Comparison of ENCODE assay signal across 1 cellular context in the genomic region with DNA sequence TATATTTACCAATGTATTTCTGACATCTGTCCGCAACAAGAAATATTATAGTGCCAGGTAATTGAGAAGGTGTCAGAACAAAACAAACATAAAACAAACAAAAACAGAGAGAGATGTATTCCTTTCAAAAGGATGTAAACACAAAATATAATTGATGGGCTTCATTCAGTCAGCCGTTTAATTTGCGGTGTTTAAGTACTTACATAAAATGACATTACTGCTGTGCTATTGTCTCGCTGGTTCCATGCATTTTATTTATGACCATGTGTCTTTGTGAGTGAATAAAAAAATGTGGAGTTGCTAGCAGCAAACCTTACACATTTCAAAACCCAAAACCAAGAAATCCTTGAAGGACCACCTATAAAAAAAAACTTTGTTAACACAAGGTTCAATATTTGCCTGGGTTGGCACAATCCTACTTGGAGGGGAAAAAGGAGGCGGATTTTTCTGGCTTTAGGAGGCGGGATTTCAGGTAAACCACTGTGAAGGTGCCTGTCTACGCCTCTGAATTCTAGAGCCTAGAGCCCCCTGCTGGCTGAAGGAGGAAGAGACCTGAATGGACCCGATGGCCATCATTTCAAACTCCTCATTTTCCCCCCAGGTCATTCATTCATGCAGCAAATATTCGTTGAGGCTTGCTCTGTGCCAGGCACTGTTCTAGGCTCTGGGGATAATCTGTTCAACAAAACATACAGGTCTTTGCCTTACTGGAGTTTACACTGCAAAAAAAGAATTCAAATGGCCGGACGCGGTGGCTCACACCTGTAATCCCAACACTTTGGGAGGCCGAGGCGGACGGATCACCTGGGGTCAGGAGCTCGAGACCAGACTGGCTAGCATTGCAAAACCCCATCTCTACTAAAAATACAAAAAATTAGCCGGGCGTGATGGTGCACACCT.
TF ChIP-seq lines count a peak whose summit lies in the region.

No MANE protein-coding gene starts in this region.

TF ChIP-seq in HEK293, 187 proteins besides CTCF, POLR2A, EP300 and RAD21 (continued from another document):
- TF ChIP-seq, protein P1, sequence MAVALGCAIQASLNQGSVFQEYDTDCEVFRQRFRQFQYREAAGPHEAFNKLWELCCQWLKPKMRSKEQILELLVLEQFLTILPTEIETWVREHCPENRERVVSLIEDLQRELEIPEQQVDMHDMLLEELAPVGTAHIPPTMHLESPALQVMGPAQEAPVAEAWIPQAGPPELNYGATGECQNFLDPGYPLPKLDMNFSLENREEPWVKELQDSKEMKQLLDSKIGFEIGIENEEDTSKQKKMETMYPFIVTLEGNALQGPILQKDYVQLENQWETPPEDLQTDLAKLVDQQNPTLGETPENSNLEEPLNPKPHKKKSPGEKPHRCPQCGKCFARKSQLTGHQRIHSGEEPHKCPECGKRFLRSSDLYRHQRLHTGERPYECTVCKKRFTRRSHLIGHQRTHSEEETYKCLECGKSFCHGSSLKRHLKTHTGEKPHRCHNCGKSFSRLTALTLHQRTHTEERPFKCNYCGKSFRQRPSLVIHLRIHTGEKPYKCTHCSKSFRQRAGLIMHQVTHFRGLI (tag by site-specific recombination; IDR thresholded peaks at IDR 0.05) = no peak
- TF ChIP-seq PRDM1 (tag by site-specific recombination; IDR thresholded peaks at IDR 0.05) = no peak
- no peak for TF ChIP-seq MYNN (tag by site-specific recombination; IDR thresholded peaks at IDR 0.05; ENCODE audit: borderline replicate concordance)
- TF ChIP-seq, protein P2, sequence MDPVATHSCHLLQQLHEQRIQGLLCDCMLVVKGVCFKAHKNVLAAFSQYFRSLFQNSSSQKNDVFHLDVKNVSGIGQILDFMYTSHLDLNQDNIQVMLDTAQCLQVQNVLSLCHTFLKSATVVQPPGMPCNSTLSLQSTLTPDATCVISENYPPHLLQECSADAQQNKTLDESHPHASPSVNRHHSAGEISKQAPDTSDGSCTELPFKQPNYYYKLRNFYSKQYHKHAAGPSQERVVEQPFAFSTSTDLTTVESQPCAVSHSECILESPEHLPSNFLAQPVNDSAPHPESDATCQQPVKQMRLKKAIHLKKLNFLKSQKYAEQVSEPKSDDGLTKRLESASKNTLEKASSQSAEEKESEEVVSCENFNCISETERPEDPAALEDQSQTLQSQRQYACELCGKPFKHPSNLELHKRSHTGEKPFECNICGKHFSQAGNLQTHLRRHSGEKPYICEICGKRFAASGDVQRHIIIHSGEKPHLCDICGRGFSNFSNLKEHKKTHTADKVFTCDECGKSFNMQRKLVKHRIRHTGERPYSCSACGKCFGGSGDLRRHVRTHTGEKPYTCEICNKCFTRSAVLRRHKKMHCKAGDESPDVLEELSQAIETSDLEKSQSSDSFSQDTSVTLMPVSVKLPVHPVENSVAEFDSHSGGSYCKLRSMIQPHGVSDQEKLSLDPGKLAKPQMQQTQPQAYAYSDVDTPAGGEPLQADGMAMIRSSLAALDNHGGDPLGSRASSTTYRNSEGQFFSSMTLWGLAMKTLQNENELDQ (tag by site-specific recombination; IDR thresholded peaks at IDR 0.05; ENCODE audit: low read depth) = no peak
- no peak for TF ChIP-seq ZNF112 (tag by site-specific recombination; IDR thresholded peaks at IDR 0.05)
- no peak for TF ChIP-seq ZNF37A (tag by site-specific recombination; IDR thresholded peaks at IDR 0.05)
- no peak for TF ChIP-seq SALL2 (tag by site-specific recombination; IDR thresholded peaks at IDR 0.05; ENCODE audit: borderline replicate concordance)
- no peak for TF ChIP-seq ZNF701 (tag by site-specific recombination; IDR thresholded peaks at IDR 0.05)
- 0 out of 2 replicates have a peak, but pooled peaks have one; percentile 31 for TF ChIP-seq ZXDB (tag by site-specific recombination; IDR thresholded peaks at IDR 0.05)
- no peak for TF ChIP-seq ZNF23 (tag by site-specific recombination; IDR thresholded peaks at IDR 0.05; ENCODE audit: borderline replicate concordance)
- no peak for TF ChIP-seq ZNF132 (tag by site-specific recombination; IDR thresholded peaks at IDR 0.05; ENCODE audit: borderline replicate concordance)
- no peak for TF ChIP-seq ZNF600 (tag by site-specific recombination; IDR thresholded peaks at IDR 0.05)
- TF ChIP-seq, protein P3, sequence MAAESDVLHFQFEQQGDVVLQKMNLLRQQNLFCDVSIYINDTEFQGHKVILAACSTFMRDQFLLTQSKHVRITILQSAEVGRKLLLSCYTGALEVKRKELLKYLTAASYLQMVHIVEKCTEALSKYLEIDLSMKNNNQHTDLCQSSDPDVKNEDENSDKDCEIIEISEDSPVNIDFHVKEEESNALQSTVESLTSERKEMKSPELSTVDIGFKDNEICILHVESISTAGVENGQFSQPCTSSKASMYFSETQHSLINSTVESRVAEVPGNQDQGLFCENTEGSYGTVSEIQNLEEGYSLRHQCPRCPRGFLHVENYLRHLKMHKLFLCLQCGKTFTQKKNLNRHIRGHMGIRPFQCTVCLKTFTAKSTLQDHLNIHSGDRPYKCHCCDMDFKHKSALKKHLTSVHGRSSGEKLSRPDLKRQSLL (tag by site-specific recombination; IDR thresholded peaks at IDR 0.05) = 0 out of 2 replicates have a peak, but pooled peaks have one; percentile 14
- TF ChIP-seq HOXA7 (CRISPR knock-in tag; IDR thresholded peaks at IDR 0.05; ENCODE audit: borderline replicate concordance) = no peak
- TF ChIP-seq, protein P4, sequence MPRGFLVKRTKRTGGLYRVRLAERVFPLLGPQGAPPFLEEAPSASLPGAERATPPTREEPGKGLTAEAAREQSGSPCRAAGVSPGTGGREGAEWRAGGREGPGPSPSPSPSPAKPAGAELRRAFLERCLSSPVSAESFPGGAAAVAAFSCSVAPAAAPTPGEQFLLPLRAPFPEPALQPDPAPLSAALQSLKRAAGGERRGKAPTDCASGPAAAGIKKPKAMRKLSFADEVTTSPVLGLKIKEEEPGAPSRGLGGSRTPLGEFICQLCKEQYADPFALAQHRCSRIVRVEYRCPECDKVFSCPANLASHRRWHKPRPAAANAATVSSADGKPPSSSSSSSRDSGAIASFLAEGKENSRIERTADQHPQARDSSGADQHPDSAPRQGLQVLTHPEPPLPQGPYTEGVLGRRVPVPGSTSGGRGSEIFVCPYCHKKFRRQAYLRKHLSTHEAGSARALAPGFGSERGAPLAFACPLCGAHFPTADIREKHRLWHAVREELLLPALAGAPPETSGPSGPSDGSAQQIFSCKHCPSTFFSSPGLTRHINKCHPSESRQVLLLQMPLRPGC (tag by site-specific recombination; IDR thresholded peaks at IDR 0.05) = no peak; the same call in 1 of the 2 replicates
- TF ChIP-seq ZNF214 (tag by site-specific recombination; IDR thresholded peaks at IDR 0.05; ENCODE audit: borderline replicate concordance) = no peak
